9 cellular contexts compared by ENCODE assay signal in genomic region chr10:113982745-113983144, GRCh38.
DNase-seq lines count a peak whose midpoint lies in the region; ATAC-seq and TF ChIP-seq lines count a peak whose summit lies in the region.
"Had no signal": no experiment of that assay in that cellular context is flagged by ENCODE, and none has a peak within 500 bp of the region (broad histone marks: within the 10 kb centered on the region; RNA-seq: fewer than 3 reads in every experiment).

No MANE protein-coding gene starts in this region.

- peaks cover 5 to 10% of the 10 kb centered on the region in 2 donors for H3K36me3 Mint-ChIP-seq in stimulated activated naive B cell treated with anti-CD40 and anti-IgM and Interleukin-4, amounts not matched to agents 10 μg/mL and 1 μg/mL and 100 μg/mL, for 72 hours
- H3K36me3 Mint-ChIP-seq in CD8-positive, alpha-beta T cell, result no peaks in the 10 kb centered on the region

- intact Hi-C loops in CD8-positive, alpha-beta T cell (cut with DNase I, micrococcal nuclease), result no loop called here

- H3K9me3 Mint-ChIP-seq in stimulated activated naive B cell treated with anti-CD40 and anti-IgM and Interleukin-4, amounts not matched to agents 10 μg/mL and 1 μg/mL and 100 μg/mL, for 72 hours, result peaks cover 8 to 9% of the 10 kb centered on the region in 2 donors
- H3K9me3 Mint-ChIP-seq in CD8-positive, alpha-beta T cell, result peaks cover 6% of the 10 kb centered on the region

- DNase-seq in DMS153 (lab: John Stamatoyannopoulos, UW) (peak; percentile 30), DMS153 treated with DMSO at 0.1 percent for 48 hours (lab: John Stamatoyannopoulos, UW; ENCODE audit: unreplicated experiment) (no peak), NCI-H510A treated with DMSO at 0.1 percent for 48 hours (lab: John Stamatoyannopoulos, UW) (peak; percentile 62), OCI-M1 (lab: John Stamatoyannopoulos, UW) (no peak), cortex of kidney (lab: John Stamatoyannopoulos, UW) (no peak)
- no peak for DNase-seq in stimulated activated naive B cell treated with anti-CD40 and anti-IgM and Interleukin-4, amounts not matched to agents 10 μg/mL and 1 μg/mL and 100 μg/mL, for 72 hours
- DNase-seq in CD8-positive, alpha-beta T cell, result no peak

- peaks cover 0 to 2% of the 10 kb centered on the region in 2 donors for H3K27me3 Mint-ChIP-seq in stimulated activated naive B cell treated with anti-CD40 and anti-IgM and Interleukin-4, amounts not matched to agents 10 μg/mL and 1 μg/mL and 100 μg/mL, for 72 hours
- H3K27me3 Mint-ChIP-seq in CD8-positive, alpha-beta T cell (ENCODE audit: low read depth), result no peaks in the 10 kb centered on the region

- no peaks in the 10 kb centered on the region for H3K27me3 ChIP-seq in CD8-positive, alpha-beta T cell (ENCODE audit: insufficient read depth, low read length)

- peaks cover 10% of the 10 kb centered on the region for H3K4me1 ChIP-seq in CD8-positive, alpha-beta T cell (ENCODE audit: insufficient read depth, low read length)

- H3K27ac ChIP-seq in CD8-positive, alpha-beta T cell (ENCODE audit: low read depth, low read length), result no peak overlapping the region
- H3K27ac ChIP-seq: 22Rv1 had no signal

- no peaks in the 10 kb centered on the region for H3K9me3 ChIP-seq in CD8-positive, alpha-beta T cell (ENCODE audit: low read length)

- H3K36me3 ChIP-seq in CD8-positive, alpha-beta T cell (ENCODE audit: insufficient read depth, low read length), result no peaks in the 10 kb centered on the region

- no peak overlapping the region for H3K4me3 Mint-ChIP-seq in stimulated activated naive B cell treated with anti-CD40 and anti-IgM and Interleukin-4, amounts not matched to agents 10 μg/mL and 1 μg/mL and 100 μg/mL, for 72 hours
- H3K4me3 Mint-ChIP-seq in CD8-positive, alpha-beta T cell, result no peak overlapping the region

- H3K4me3 ChIP-seq in CD8-positive, alpha-beta T cell (ENCODE audit: low read depth, low read length), result no peak overlapping the region

- CTCF ChIA-PET in CD8-positive, alpha-beta T cell (lab: Charles Lee), result no interaction called here

- TF ChIP-seq CTCF in CD8-positive, alpha-beta T cell (IDR thresholded peaks at IDR 0.05), result no peak

- peak; percentile 74 for ATAC-seq in HG02840 (IDR thresholded peaks at IDR 0.05; ENCODE audit: low FRiP score, unreplicated experiment)
- ATAC-seq in stimulated activated naive B cell treated with anti-CD40 and anti-IgM and Interleukin-4, amounts not matched to agents 10 μg/mL and 1 μg/mL and 100 μg/mL, for 72 hours (replicated peaks), result peak; percentile 77 to 86
- ATAC-seq in CD8-positive, alpha-beta T cell, result no peak

- H3K4me1 Mint-ChIP-seq in stimulated activated naive B cell treated with anti-CD40 and anti-IgM and Interleukin-4, amounts not matched to agents 10 μg/mL and 1 μg/mL and 100 μg/mL, for 72 hours, result peaks cover 7 to 19% of the 10 kb centered on the region in 2 donors
- H3K4me1 Mint-ChIP-seq in CD8-positive, alpha-beta T cell (ENCODE audit: low read depth), result peaks cover 9% of the 10 kb centered on the region

- no peak overlapping the region for H3K27ac Mint-ChIP-seq in stimulated activated naive B cell treated with anti-CD40 and anti-IgM and Interleukin-4, amounts not matched to agents 10 μg/mL and 1 μg/mL and 100 μg/mL, for 72 hours
- H3K27ac Mint-ChIP-seq in CD8-positive, alpha-beta T cell, result no peak overlapping the region

- POLR2A ChIA-PET in CD8-positive, alpha-beta T cell (lab: Charles Lee), result no interaction called here

Comparison
In these comparisons a context has a peak if more than half of its experiments do, and no peak if none do; other contexts are left out.
1. DNase-seq: peak in DMS153 (single experiment) and NCI-H510A treated with DMSO at 0.1 percent for 48 hours (single experiment); none in DMS153 treated with DMSO at 0.1 percent for 48 hours (single experiment), stimulated activated naive B cell treated with anti-CD40 and anti-IgM and Interleukin-4, amounts not matched to agents 10 μg/mL and 1 μg/mL and 100 μg/mL, for 72 hours (single experiment), CD8-positive, alpha-beta T cell (0 of 7), OCI-M1 (single experiment) and cortex of kidney (single experiment).